ENCODE assay signal across 8 cellular contexts in genomic region chr20:20017852-20018245, GRCh38. TPM values are rescaled to one million over a fixed set of nuclear protein-coding genes. Genes with fewer than 3 reads are reported as not detected.
A peak's percentile ranks its signal among the peaks of the same experiment; 100 is the strongest.
DNase-seq lines count a peak whose midpoint lies in the region; ATAC-seq and TF ChIP-seq lines count a peak whose summit lies in the region.

No MANE protein-coding gene starts in this region.

- no peaks in the 10 kb centered on the region for H3K27me3 Mint-ChIP-seq in activated CD4-positive, alpha-beta T cell treated with anti-CD3 and anti-CD28 coated beads for 36 hours
- no peaks in the 10 kb centered on the region for H3K27me3 Mint-ChIP-seq in activated naive CD8-positive, alpha-beta T cell treated with anti-CD3 and anti-CD28 coated beads, Interleukin-2, amount 50 U/mL, for 24 hours

- POLR2A ChIA-PET in activated CD4-positive, alpha-beta T cell treated with anti-CD3 and anti-CD28 coated beads for 36 hours (lab: Charles Lee): interaction anchor here (1.1 kb wide), 1 partner anchor 35 kb away, joined by 6 read pairs; the partner anchor contains the start of genes CFAP61 and CRNKL1

- TF ChIP-seq CTCF in HL-60 (IDR thresholded peaks at IDR 0.05; ENCODE audit: insufficient read depth, low read length): no peak

- peak overlapping the region; percentile 93 for H3K4me3 Mint-ChIP-seq in activated CD4-positive, alpha-beta T cell treated with anti-CD3 and anti-CD28 coated beads for 36 hours
- H3K4me3 Mint-ChIP-seq in activated naive CD8-positive, alpha-beta T cell treated with anti-CD3 and anti-CD28 coated beads, Interleukin-2, amount 50 U/mL, for 24 hours: peak overlapping the region; percentile 85

- H3K4me3 ChIP-seq in HL-60 (replicated peaks; ENCODE audit: insufficient read depth, low read length) (peak overlapping the region; percentile 95), stomach smooth muscle (ENCODE audit: low read length in 2 of 2) (peak overlapping the region; percentile 86 to 91)

- intact Hi-C loops in activated CD4-positive, alpha-beta T cell treated with anti-CD3 and anti-CD28 coated beads for 36 hours (cut with DNase I, micrococcal nuclease): loop anchor here (1.0 to 5.0 kb wide), 8 partner anchors 34 to 1731 kb away; partner anchors contain the start of genes CFAP61 (in 2 of the 2), CRNKL1 (in 2 of the 2), SEC23B (in 2 of the 2) and RALGAPA2 (in 1 of the 2)

- ATAC-seq in activated CD4-positive, alpha-beta T cell treated with anti-CD3 and anti-CD28 coated beads for 36 hours: no peak
- no peak for ATAC-seq in activated naive CD8-positive, alpha-beta T cell treated with anti-CD3 and anti-CD28 coated beads, Interleukin-2, amount 50 U/mL, for 24 hours

- H3K9me3 ChIP-seq in stomach smooth muscle (ENCODE audit: control insufficient read depth in 2 of 2, low read length in 2 of 2): no peaks in the 10 kb centered on the region

- peaks cover 0 to 6% of the 10 kb centered on the region in 2 donors for H3K36me3 ChIP-seq in stomach smooth muscle (ENCODE audit: control insufficient read depth in 2 of 2, insufficient read depth in 2 of 2, low read length in 2 of 2)

- peak overlapping the region; percentile 72 for H3K27ac Mint-ChIP-seq in activated CD4-positive, alpha-beta T cell treated with anti-CD3 and anti-CD28 coated beads for 36 hours
- peak overlapping the region; percentile 75 for H3K27ac Mint-ChIP-seq in activated naive CD8-positive, alpha-beta T cell treated with anti-CD3 and anti-CD28 coated beads, Interleukin-2, amount 50 U/mL, for 24 hours

- peak; percentile 43 for DNase-seq in activated CD4-positive, alpha-beta T cell treated with anti-CD3 and anti-CD28 coated beads for 36 hours
- DNase-seq in activated CD4-positive, alpha-beta T cell treated with anti-CD3 and anti-CD28 coated beads, Interleukin-2, amount 50 U/mL, for 1 hour: no peak
- DNase-seq in HL-60 (ENCODE audit: low read depth in 1 of 2, low spot score in 1 of 2) (peak in 1 of 2 experiments; percentile 11), iPS-NIHi7 (ENCODE audit: extremely low spot score) (peak; percentile 22), mucosa of gallbladder (ENCODE audit: low spot score) (no peak), MV-4-11 (lab: John Stamatoyannopoulos, UW) (no peak)
- peak; percentile 11 for DNase-seq in activated naive CD8-positive, alpha-beta T cell treated with anti-CD3 and anti-CD28 coated beads, Interleukin-2, amount 50 U/mL, for 24 hours

- peaks cover 22% of the 10 kb centered on the region for H3K36me3 Mint-ChIP-seq in activated CD4-positive, alpha-beta T cell treated with anti-CD3 and anti-CD28 coated beads for 36 hours (ENCODE audit: low read depth)
- peaks cover 22% of the 10 kb centered on the region for H3K36me3 Mint-ChIP-seq in activated naive CD8-positive, alpha-beta T cell treated with anti-CD3 and anti-CD28 coated beads, Interleukin-2, amount 50 U/mL, for 24 hours (ENCODE audit: low read depth)

- H3K9ac ChIP-seq in stomach smooth muscle (ENCODE audit: low read length in 2 of 2): peak overlapping the region; percentile 74 to 76

- H3K4me1 ChIP-seq in stomach smooth muscle (ENCODE audit: control insufficient read depth, insufficient read depth, low read length): peaks cover 23% of the 10 kb centered on the region

- peaks cover 61% of the 10 kb centered on the region for H3K4me1 Mint-ChIP-seq in activated CD4-positive, alpha-beta T cell treated with anti-CD3 and anti-CD28 coated beads for 36 hours
- H3K4me1 Mint-ChIP-seq in activated naive CD8-positive, alpha-beta T cell treated with anti-CD3 and anti-CD28 coated beads, Interleukin-2, amount 50 U/mL, for 24 hours: peaks cover 67% of the 10 kb centered on the region

- no peaks in the 10 kb centered on the region for H3K27me3 ChIP-seq in HL-60 (ENCODE audit: insufficient read depth, poor library complexity, severe bottlenecking)
- no peaks in the 10 kb centered on the region for H3K27me3 ChIP-seq in stomach smooth muscle (ENCODE audit: control insufficient read depth in 1 of 2, insufficient read depth in 2 of 2, low read length in 2 of 2)

- H3K27ac ChIP-seq in HL-60 (replicated peaks) (peak overlapping the region; percentile 77), stomach smooth muscle (ENCODE audit: low read length) (no peak overlapping the region)

- no peaks in the 10 kb centered on the region for H3K9me3 Mint-ChIP-seq in activated CD4-positive, alpha-beta T cell treated with anti-CD3 and anti-CD28 coated beads for 36 hours (ENCODE audit: low read depth)
- no peaks in the 10 kb centered on the region for H3K9me3 Mint-ChIP-seq in activated naive CD8-positive, alpha-beta T cell treated with anti-CD3 and anti-CD28 coated beads, Interleukin-2, amount 50 U/mL, for 24 hours

- CTCF ChIA-PET in activated CD4-positive, alpha-beta T cell treated with anti-CD3 and anti-CD28 coated beads for 36 hours (lab: Charles Lee): interaction anchor here (0.7 to 1.8 kb wide), 2 partner anchors 34 to 77 kb away, joined by 3 to 21 read pairs; partner anchors contain the start of genes CFAP61 and CRNKL1

RNA-seq across cellular contexts. Expression of gene NAA20, which starts 0.7 kb away (rescaled TPM):
- 10 to 100 TPM; 58.6 to 88.7 TPM for total RNA-seq in activated CD4-positive, alpha-beta T cell treated with anti-CD3 and anti-CD28 coated beads for 36 hours
- total RNA-seq in mucosa of gallbladder: 54.3 TPM

RNA-seq across cellular contexts. Expression of gene CRNKL1, which starts 34.4 kb away (rescaled TPM):
- total RNA-seq in activated CD4-positive, alpha-beta T cell treated with anti-CD3 and anti-CD28 coated beads for 36 hours: 10 to 100 TPM; 19.9 to 22.2 TPM
- total RNA-seq in mucosa of gallbladder: 24.9 TPM

RNA-seq across cellular contexts. Expression of gene CFAP61, which starts 34.5 kb away (rescaled TPM):
- total RNA-seq in activated CD4-positive, alpha-beta T cell treated with anti-CD3 and anti-CD28 coated beads for 36 hours: under 1 TPM; 0.39 to 0.51 TPM
- total RNA-seq in mucosa of gallbladder: 0.78 TPM

Comparison
In these comparisons a context has a peak if more than half of its experiments do, and no peak if none do; other contexts are left out.
1. DNase-seq: peak in activated CD4-positive, alpha-beta T cell treated with anti-CD3 and anti-CD28 coated beads for 36 hours (single experiment), activated naive CD8-positive, alpha-beta T cell treated with anti-CD3 and anti-CD28 coated beads, Interleukin-2, amount 50 U/mL, for 24 hours (single experiment) and iPS-NIHi7 (single experiment); none in activated CD4-positive, alpha-beta T cell treated with anti-CD3 and anti-CD28 coated beads, Interleukin-2, amount 50 U/mL, for 1 hour (single experiment), mucosa of gallbladder (single experiment) and MV-4-11 (single experiment).